1 cellular context compared by ENCODE assay signal in the genomic region with DNA sequence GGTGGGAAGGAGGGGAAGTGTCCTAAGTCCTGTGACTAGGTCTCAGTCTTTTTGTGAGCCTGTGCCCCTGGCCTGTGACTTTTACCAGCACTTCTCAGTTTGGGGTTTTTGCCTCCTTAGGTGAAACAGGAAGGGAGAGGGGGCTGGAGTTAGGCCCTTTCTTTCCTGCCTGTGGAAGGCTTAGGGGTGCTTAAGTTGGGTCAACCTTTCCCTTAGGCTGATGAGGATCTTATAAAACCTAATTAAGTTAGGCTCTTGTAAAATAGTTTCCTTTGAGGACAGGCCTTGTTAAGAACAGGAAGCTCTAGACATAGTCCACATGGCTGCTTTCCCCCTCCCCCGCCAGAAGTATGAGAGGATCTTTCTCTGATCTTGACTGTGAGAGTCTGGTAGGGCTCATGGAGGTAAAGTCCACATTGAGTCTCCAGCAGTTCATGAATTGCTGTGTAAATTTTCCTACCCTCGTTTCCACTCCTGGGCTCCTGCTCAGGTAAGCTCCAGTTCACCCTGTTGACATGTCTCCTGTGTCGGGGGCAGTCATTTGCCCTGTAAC.
TF ChIP-seq lines count a peak whose summit lies in the region.

No MANE protein-coding gene starts in this region.

TF ChIP-seq in WTC11, 78 proteins besides CTCF, POLR2A, EP300 and RAD21 (continued from another document):
- TF ChIP-seq MXD4 (CRISPR knock-in tag; IDR thresholded peaks at IDR 0.05; ENCODE audit: borderline replicate concordance): no peak
